8 cellular contexts compared by ENCODE assay signal in the genomic region with DNA sequence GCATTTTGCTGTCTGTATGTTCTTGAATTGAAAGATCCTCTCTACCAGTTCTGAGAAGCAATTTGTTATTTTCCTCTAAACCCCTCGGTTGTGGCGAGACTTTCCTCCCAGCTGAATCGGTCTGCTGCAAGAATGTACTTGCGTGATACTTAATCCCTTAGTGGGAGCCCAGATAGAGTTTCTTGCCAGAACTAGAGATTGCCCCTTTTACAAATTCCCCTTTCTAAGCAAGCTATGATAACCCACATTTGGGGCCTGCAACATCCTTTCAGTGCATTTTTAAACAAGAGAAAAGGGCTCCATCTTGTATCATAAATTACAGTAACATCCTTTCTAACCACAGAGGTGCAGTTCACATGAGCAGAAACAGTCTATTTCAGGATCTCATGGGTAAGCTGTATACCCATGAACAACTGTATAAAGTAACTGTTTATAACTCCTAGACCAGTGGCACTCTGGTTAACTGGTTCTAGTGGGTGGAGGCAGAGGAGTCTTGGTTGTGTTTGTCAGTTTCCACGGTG.
DNase-seq lines count a peak whose midpoint lies in the region; ATAC-seq and TF ChIP-seq lines count a peak whose summit lies in the region.

No MANE protein-coding gene starts in this region.

- peak overlapping the region; percentile 94 for H3K27ac Mint-ChIP-seq in activated CD4-positive, alpha-beta T cell treated with anti-CD3 and anti-CD28 coated beads for 36 hours
- H3K27ac Mint-ChIP-seq in IgD-negative memory B cell: peak overlapping the region; percentile 4 to 64 (median 35)

- H3K4me1 Mint-ChIP-seq in activated CD4-positive, alpha-beta T cell treated with anti-CD3 and anti-CD28 coated beads for 36 hours: peaks cover 47% of the 10 kb centered on the region
- H3K4me1 Mint-ChIP-seq in IgD-negative memory B cell: peaks cover 25 to 31% (median 29%) of the 10 kb centered on the region in 3 donors

- intact Hi-C loops in activated CD4-positive, alpha-beta T cell treated with anti-CD3 and anti-CD28 coated beads for 36 hours (cut with DNase I, micrococcal nuclease): loop anchor here (1.0 to 5.0 kb wide), 8 partner anchors 14 to 211 kb away; no protein-coding TSS in a partner anchor

- DNase-seq in activated CD4-positive, alpha-beta T cell treated with anti-CD3 and anti-CD28 coated beads for 36 hours: peak; percentile 47
- no peak for DNase-seq in activated CD4-positive, alpha-beta T cell treated with anti-CD3 and anti-CD28 coated beads, Interleukin-2, amount 50 U/mL, for 48 hours
- peak; percentile 47 for DNase-seq in astrocyte of the spinal cord (ENCODE audit: low read depth, low spot score)
- DNase-seq in retina: peak; percentile 11
- no peak for DNase-seq in NCI-H146 treated with DMSO at 0.1 percent for 48 hours (lab: John Stamatoyannopoulos, UW; ENCODE audit: unreplicated experiment)
- no peak for DNase-seq in middle frontal gyrus (ENCODE audit: extremely low spot score, low spot score)

- peak overlapping the region; percentile 39 for H3K4me3 Mint-ChIP-seq in activated CD4-positive, alpha-beta T cell treated with anti-CD3 and anti-CD28 coated beads for 36 hours
- H3K4me3 Mint-ChIP-seq in IgD-negative memory B cell: peak overlapping the region in 1 of 4 donors; percentile 32

- H3K4me3 ChIP-seq in astrocyte of the spinal cord (ENCODE audit: low read depth, low read length): no peak overlapping the region

- no peak for TF ChIP-seq CTCF in astrocyte of the spinal cord (IDR thresholded peaks at IDR 0.05; ENCODE audit: low read depth, low read length)

- ATAC-seq in activated CD4-positive, alpha-beta T cell treated with anti-CD3 and anti-CD28 coated beads for 36 hours: peak; percentile 17
- ATAC-seq in GM19324 (IDR thresholded peaks at IDR 0.05; ENCODE audit: low FRiP score, unreplicated experiment): no peak

- H3K36me3 Mint-ChIP-seq in activated CD4-positive, alpha-beta T cell treated with anti-CD3 and anti-CD28 coated beads for 36 hours (ENCODE audit: low read depth): no peaks in the 10 kb centered on the region
- H3K36me3 Mint-ChIP-seq in IgD-negative memory B cell: no peaks in the 10 kb centered on the region

- no peaks in the 10 kb centered on the region for H3K27me3 Mint-ChIP-seq in activated CD4-positive, alpha-beta T cell treated with anti-CD3 and anti-CD28 coated beads for 36 hours
- H3K27me3 Mint-ChIP-seq in IgD-negative memory B cell: no peaks in the 10 kb centered on the region

- H3K9me3 Mint-ChIP-seq in activated CD4-positive, alpha-beta T cell treated with anti-CD3 and anti-CD28 coated beads for 36 hours (ENCODE audit: low read depth): no peaks in the 10 kb centered on the region
- no peaks in the 10 kb centered on the region for H3K9me3 Mint-ChIP-seq in IgD-negative memory B cell

- in situ Hi-C loops in astrocyte of the spinal cord (cut with HindIII; ENCODE audit: low sequenced_read_pairs): no loop called here

- CTCF ChIA-PET in activated CD4-positive, alpha-beta T cell treated with anti-CD3 and anti-CD28 coated beads for 36 hours (lab: Charles Lee): interaction anchor here (0.6 to 3.4 kb wide), 7 partner anchors 17 to 209 kb away, joined by 3 to 17 read pairs (median 3); no protein-coding TSS in a partner anchor

- POLR2A ChIA-PET in activated CD4-positive, alpha-beta T cell treated with anti-CD3 and anti-CD28 coated beads for 36 hours (lab: Charles Lee): no interaction called here

Comparison
In these comparisons a context has a peak if more than half of its experiments do, and no peak if none do; other contexts are left out.
1. DNase-seq: peak in activated CD4-positive, alpha-beta T cell treated with anti-CD3 and anti-CD28 coated beads for 36 hours (single experiment), astrocyte of the spinal cord (single experiment) and retina (single experiment); none in activated CD4-positive, alpha-beta T cell treated with anti-CD3 and anti-CD28 coated beads, Interleukin-2, amount 50 U/mL, for 48 hours (0 of 2), NCI-H146 treated with DMSO at 0.1 percent for 48 hours (single experiment) and middle frontal gyrus (single experiment).